ENCODE assay signal across 10 cellular contexts in genomic region chr13:102729560-102730275, GRCh38. TPM values are rescaled to one million over a fixed set of nuclear protein-coding genes. Genes with fewer than 3 reads are reported as not detected.
DNase-seq lines count a peak whose midpoint lies in the region; ATAC-seq, FAIRE-seq and TF ChIP-seq lines count a peak whose summit lies in the region.
"Had no signal": no experiment of that assay in that cellular context is flagged by ENCODE, and none has a peak within 500 bp of the region (broad histone marks: within the 10 kb centered on the region; RNA-seq: fewer than 3 reads in every experiment).

No MANE protein-coding gene starts in this region.

- TF ChIP-seq RAD21 in A549 (conservative IDR thresholded peaks at IDR 0.05 in 1 of 2, IDR thresholded peaks at IDR 0.05 in 1 of 2), result no peak

- H3K4me2 ChIP-seq in A549 (peak overlapping the region; percentile 55), GM23248 (ENCODE audit: unreplicated experiment) (no peak overlapping the region)

- in situ Hi-C loops in GM23248 (cut with MboI), result loop anchor here (10.0 kb wide), 1 partner anchor 145 kb away; no protein-coding TSS in a partner anchor

- FAIRE-seq in A549 (lab: Jason Lieb, UNC), result no peak

- H3K36me3 ChIP-seq in GM23248 (ENCODE audit: low read depth) (no peaks in the 10 kb centered on the region), RWPE2 (ENCODE audit: low read depth) (no peaks in the 10 kb centered on the region), lower lobe of right lung (no peaks in the 10 kb centered on the region)

- no peak for TF ChIP-seq POLR2A in A549 (IDR thresholded peaks at IDR 0.05; ENCODE audit: low read length)

- no peaks in the 10 kb centered on the region for H3F3A ChIP-seq in GM23248 (ENCODE audit: insufficient read depth)

- H3K27ac ChIP-seq in A549 (no peak overlapping the region), GM23248 (no peak overlapping the region), RWPE2 (ENCODE audit: poor library complexity, severe bottlenecking) (peak overlapping the region; percentile 34), lower lobe of right lung (no peak overlapping the region)

- DNase-seq in A549 (ENCODE audit: low read depth in 1 of 2, low spot score in 1 of 2) (peak; percentile 2 to 35), GM23248 (peak; percentile 58), RWPE2 (ENCODE audit: low spot score) (no peak), fibroblast of the aortic adventitia (ENCODE audit: low read depth) (peak; percentile 87), lower lobe of right lung (no peak), HK-2 (ENCODE audit: unreplicated experiment) (no peak), putamen (ENCODE audit: low spot score) (no peak), posterior vena cava (ENCODE audit: low spot score) (no peak)
- DNase-seq: naive B cell, NCI-H187 treated with DMSO at 0.1 percent for 48 hours had no signal

- H3K79me2 ChIP-seq in GM23248 (ENCODE audit: insufficient read depth), result no peaks in the 10 kb centered on the region

- H3K9ac ChIP-seq in GM23248, result no peak overlapping the region

- no peaks in the 10 kb centered on the region for H3K9me3 ChIP-seq in A549
- H3K9me3 ChIP-seq in GM23248 (ENCODE audit: low read depth), result no peaks in the 10 kb centered on the region
- no peaks in the 10 kb centered on the region for H3K9me3 ChIP-seq in RWPE2 (ENCODE audit: severe bottlenecking)
- no peaks in the 10 kb centered on the region for H3K9me3 ChIP-seq in lower lobe of right lung

- H3K4me1 ChIP-seq in A549, result peaks cover 6% of the 10 kb centered on the region; the same call in 1 of the 3 replicates
- no peaks in the 10 kb centered on the region for H3K4me1 ChIP-seq in GM23248 (ENCODE audit: insufficient read depth)
- H3K4me1 ChIP-seq in RWPE2 (ENCODE audit: insufficient read depth, poor library complexity, severe bottlenecking), result peaks cover 13% of the 10 kb centered on the region
- H3K4me1 ChIP-seq in lower lobe of right lung, result peaks cover 9% of the 10 kb centered on the region

- H4K20me1 ChIP-seq in GM23248 (ENCODE audit: insufficient read depth), result no peaks in the 10 kb centered on the region

- no peak overlapping the region for H2AFZ ChIP-seq in GM23248

- TF ChIP-seq CTCF in A549 (IDR thresholded peaks at IDR 0.05) (no peak), RWPE2 (IDR thresholded peaks at IDR 0.05; ENCODE audit: poor library complexity, severe bottlenecking) (no peak), fibroblast of the aortic adventitia (IDR thresholded peaks at IDR 0.05; ENCODE audit: insufficient read depth, low read length) (no peak), lower lobe of right lung (IDR thresholded peaks at IDR 0.05) (no peak)

- CTCF ChIA-PET in A549 (lab: Yijun Ruan, JAX), result no interaction called here

- H3K27me3 ChIP-seq in GM23248 (replicated peaks; ENCODE audit: insufficient read depth) (peaks cover 19% of the 10 kb centered on the region), RWPE2 (ENCODE audit: insufficient read depth, poor library complexity, severe bottlenecking) (no peaks in the 10 kb centered on the region), lower lobe of right lung (ENCODE audit: low read depth) (no peaks in the 10 kb centered on the region)

- H3K9me2 ChIP-seq in GM23248 (ENCODE audit: insufficient read depth), result no peaks in the 10 kb centered on the region

- ATAC-seq in A549, result peak; percentile 16 to 30; a peak in 2 of 6 replicates
- ATAC-seq in RWPE2 (ENCODE audit: low read depth), result peak; percentile 57
- ATAC-seq in lower lobe of right lung, result no peak

- POLR2A ChIA-PET in A549 (lab: Yijun Ruan, JAX), result no interaction called here

- intact Hi-C loops in lower lobe of right lung (cut with DNase I) (no loop called here), posterior vena cava (cut with DNase I) (loop anchor here (5.0 to 10.0 kb wide), 4 partner anchors 75 to 152 kb away; partner anchors contain the start of gene TPP2 (in 1 of the 2))

- WGBS in A549 (ENCODE audit: missing lambda C conversion rate), result 7% methylated on average over 8 of the region's 8 CpGs
- WGBS in GM23248 (ENCODE audit: low coverage in 1 of 2, low lambda C conversion rate in 2 of 2, missing lambda C conversion rate in 2 of 2), 2 experiments, result 56 to 59% methylated on average over 8 of the region's 8 CpGs

- H3K4me3 ChIP-seq in A549 (no peak overlapping the region), GM23248 (no peak overlapping the region), RWPE2 (ENCODE audit: severe bottlenecking) (no peak overlapping the region), fibroblast of the aortic adventitia (ENCODE audit: low read depth, low read length) (peak overlapping the region; percentile 18), lower lobe of right lung (no peak overlapping the region)

- TF ChIP-seq EP300 in A549 (IDR thresholded peaks at IDR 0.05), result no peak

TF ChIP-seq in A549, 52 proteins besides CTCF, POLR2A, EP300 and RAD21:
- TF ChIP-seq CEBPB (IDR thresholded peaks at IDR 0.05) (no peak), BHLHE40 (IDR thresholded peaks at IDR 0.05; ENCODE audit: low read depth, low read length) (peak; percentile 47; the same call in 1 of the 2 replicates), FOSL2 (IDR thresholded peaks at IDR 0.05) (no peak), FOSL2 (CRISPR knock-in tag; IDR thresholded peaks at IDR 0.05) (peak; percentile 26; the same call in 1 of the 2 replicates)

RNA-seq across cellular contexts. Expression of gene METTL21C, which starts 34.9 kb away (rescaled TPM):
- polyA plus RNA-seq in A549 (2011; rRNA removed) (not detected in 2 replicates), A549 (2017; fragmentation: RNase III; extraction: RNeasy Plus Mini Kit Qiagen cat#74134 plus additional on column Dnase treatment) (not detected in 3 replicates), GM23248 (2016; fragmentation: Nextera tagmentation; extraction: Ambion mirVana) (not detected in 2 replicates)
- not detected in 2 replicates for polyA plus RNA-seq in A549 (2012; cell fraction: cytosol; rRNA removed)
- not detected in 2 replicates for polyA plus RNA-seq in A549 (2012; cell fraction: nucleus; rRNA removed)
- polyA minus RNA-seq in A549 (2011; rRNA and poly(A)+ RNA removed), result not detected in 2 replicates
- not detected in 2 replicates for total RNA-seq in GM23248 (2014; rRNA removed; shearing (Covaris generic))
- total RNA-seq in fibroblast of the aortic adventitia (ENCODE audit: low replicate concordance) (1.8 TPM in 1 of 2 replicates, not detected in the other), lower lobe of right lung (not detected), posterior vena cava (not detected)

RNA-seq across cellular contexts. Expression of gene TEX30, which starts 43.9 kb away (rescaled TPM):
- 15.2 and 21.3 TPM in 2 replicates for polyA plus RNA-seq in A549 (2011; rRNA removed)
- 6.8 and 7.6 TPM in 2 replicates for polyA plus RNA-seq in A549 (2012; cell fraction: cytosol; rRNA removed)
- polyA plus RNA-seq in A549 (2012; cell fraction: nucleus; rRNA removed), result 1.7 and 3.0 TPM in 2 replicates
- 12.1 to 13.6 TPM (median 12.9 TPM) in 3 replicates for polyA plus RNA-seq in A549 (2017; fragmentation: RNase III; extraction: RNeasy Plus Mini Kit Qiagen cat#74134 plus additional on column Dnase treatment)
- polyA minus RNA-seq in A549 (2011; rRNA and poly(A)+ RNA removed), result 1.3 and 1.5 TPM in 2 replicates
- total RNA-seq in GM23248 (2014; rRNA removed; shearing (Covaris generic)), result 21.1 and 22.4 TPM in 2 replicates
- 37.6 and 38.0 TPM in 2 replicates for polyA plus RNA-seq in GM23248 (2016; fragmentation: Nextera tagmentation; extraction: Ambion mirVana)
- total RNA-seq in fibroblast of the aortic adventitia (ENCODE audit: low replicate concordance), result 12.8 and 42.2 TPM in 2 replicates
- 5.8 TPM for total RNA-seq in lower lobe of right lung
- total RNA-seq in posterior vena cava, result 10 to 100 TPM in 1 of 2 donors, 1 to 10 TPM in 1; 7.4 to 10.9 TPM

Comparison
In these comparisons a context has a peak if more than half of its experiments do, and no peak if none do; other contexts are left out.
1. ATAC-seq: peak in A549 (2 of 2) and RWPE2 (single experiment); none in lower lobe of right lung (0 of 2).
2. DNase-seq: peak in A549 (2 of 2), GM23248 (single experiment) and fibroblast of the aortic adventitia (single experiment); none in RWPE2 (single experiment), lower lobe of right lung (single experiment), HK-2 (single experiment), putamen (single experiment) and posterior vena cava (single experiment).